19 cellular contexts compared by ENCODE assay signal in the genomic region with DNA sequence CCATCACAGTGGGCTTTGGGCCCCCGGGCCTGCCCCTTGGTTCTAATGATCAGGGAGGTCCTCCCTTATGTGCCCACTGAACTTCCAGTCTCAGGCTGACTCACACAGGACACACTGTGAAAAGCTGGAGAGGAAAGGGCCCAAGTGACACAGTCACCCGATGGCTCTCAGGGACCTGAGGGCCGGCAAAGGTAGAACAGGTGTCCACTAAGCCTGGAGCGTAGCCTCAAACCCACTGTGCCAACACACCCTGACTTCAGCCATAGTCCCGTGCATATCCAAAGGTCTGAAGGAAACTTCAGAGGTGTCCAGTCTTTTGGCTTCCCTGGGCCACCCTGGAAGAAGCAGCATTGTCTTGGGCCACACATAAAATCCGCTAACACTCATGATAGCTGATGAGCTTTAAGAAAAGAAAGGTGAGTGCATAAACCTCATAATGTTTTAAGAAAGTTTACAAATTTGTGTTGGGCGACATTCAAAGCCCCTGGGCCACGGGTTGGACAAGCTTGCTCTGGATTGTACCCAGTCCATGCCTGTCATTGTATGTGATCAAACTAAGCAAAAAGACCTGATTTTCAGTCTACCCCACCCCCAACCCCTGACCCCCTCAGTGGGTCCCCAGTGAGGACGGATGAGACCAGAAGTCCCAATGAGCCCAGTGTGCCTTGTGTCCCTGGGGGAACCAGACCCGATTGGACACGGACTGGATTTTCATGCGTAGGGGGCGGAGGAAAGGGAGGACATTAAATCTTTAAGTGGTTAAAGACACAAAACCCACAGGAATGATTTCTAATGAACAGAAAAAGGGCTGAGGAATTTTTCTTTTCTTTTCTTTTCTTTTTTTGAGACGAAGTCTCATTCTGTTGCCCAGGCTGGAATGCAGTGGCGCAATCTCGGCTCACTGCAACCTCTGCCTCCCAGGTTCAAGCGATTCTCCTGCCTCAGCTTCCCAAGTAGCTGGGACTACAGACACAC.
"Had no signal": no experiment of that assay in that cellular context is flagged by ENCODE, and none has a peak within 500 bp of the region (broad histone marks: within the 10 kb centered on the region; RNA-seq: fewer than 3 reads in every experiment).

No MANE protein-coding gene starts in this region.

- H3K4me3 ChIP-seq: gastroesophageal sphincter, heart left ventricle, left lung, neural progenitor cell, ovary, stomach, testis had no signal

- H3K4me1 ChIP-seq: neural progenitor cell, testis had no signal

- H2AFZ ChIP-seq: neural progenitor cell had no signal

- ATAC-seq: esophagus mucosa; gastroesophageal sphincter; heart left ventricle; left lung; sciatic nerve; stimulated activated effector memory CD8-positive, alpha-beta T cell treated with anti-CD3 and anti-CD28 coated beads, Interleukin-12 subunit alpha, Interleukin-12 subunit beta, amount 100 ng/mL, for 72 hours had no signal

- DNase-seq: activated CD4-positive, alpha-beta T cell treated with anti-CD3 and anti-CD28 coated beads for 1 hour; activated CD8-positive, alpha-beta memory T cell treated with anti-CD3 and anti-CD28 coated beads for 24 hours; activated gamma-delta T cell treated with Interleukin-2 at 50 U/mL for 16 hours; amygdala; cortex of kidney; heart left ventricle; left lung; ovary; stimulated activated CD4-positive, alpha-beta T cell treated with anti-CD3 and anti-CD28 coated beads, Interleukin-4, amount 100 ng/mL, for 24 hours; stomach; testis; WERI-Rb-1 had no signal

- H3K27me3 Mint-ChIP-seq: activated naive CD8-positive, alpha-beta T cell had no signal

- H3K4me2 ChIP-seq: neural progenitor cell had no signal

- H3K36me3 ChIP-seq: heart left ventricle, neural progenitor cell, ovary, stomach, WERI-Rb-1 had no signal

- H3K4me3 Mint-ChIP-seq: activated naive CD8-positive, alpha-beta T cell; activated T-helper 1 cell treated with anti-CD3 and anti-CD28 coated beads, Interleukin-12 subunit alpha, Interleukin-12 subunit beta, Interleukin-2, Interleukin-4 antibody, amounts not matched to agents 30 ng/mL and 10 ng/mL and 1 ng/mL, durations not matched to agents 14 hours and 24 hours and 36 hours; neural progenitor cell; stimulated activated effector memory CD8-positive, alpha-beta T cell treated with anti-CD3 and anti-CD28 coated beads, Interleukin-12 subunit alpha, Interleukin-12 subunit beta, amount 100 ng/mL, for 72 hours had no signal

- H3K36me3 Mint-ChIP-seq: stimulated activated effector memory CD8-positive, alpha-beta T cell treated with anti-CD3 and anti-CD28 coated beads, Interleukin-12 subunit alpha, Interleukin-12 subunit beta, amount 100 ng/mL, for 72 hours had no signal

- H3K27me3 ChIP-seq: gastroesophageal sphincter, heart left ventricle, left lung, neural progenitor cell, ovary, stomach, testis had no signal

- H3K9me3 ChIP-seq: ovary, testis had no signal

- H3K27ac Mint-ChIP-seq: activated naive CD8-positive, alpha-beta T cell; activated T-helper 1 cell treated with anti-CD3 and anti-CD28 coated beads, Interleukin-12 subunit alpha, Interleukin-12 subunit beta, Interleukin-2, Interleukin-4 antibody, amounts not matched to agents 30 ng/mL and 10 ng/mL and 1 ng/mL, durations not matched to agents 14 hours and 24 hours and 36 hours; neural progenitor cell; stimulated activated effector memory CD8-positive, alpha-beta T cell treated with anti-CD3 and anti-CD28 coated beads, Interleukin-12 subunit alpha, Interleukin-12 subunit beta, amount 100 ng/mL, for 72 hours had no signal

- H3K9ac ChIP-seq: neural progenitor cell had no signal

- H3K27ac ChIP-seq: gastroesophageal sphincter, heart left ventricle, left lung, neural progenitor cell, ovary, stomach, testis, WERI-Rb-1 had no signal

- H3K4me1 Mint-ChIP-seq: stimulated activated effector memory CD8-positive, alpha-beta T cell treated with anti-CD3 and anti-CD28 coated beads, Interleukin-12 subunit alpha, Interleukin-12 subunit beta, amount 100 ng/mL, for 72 hours had no signal
